Comparison of ENCODE assay signal across 8 cellular contexts in the genomic region with DNA sequence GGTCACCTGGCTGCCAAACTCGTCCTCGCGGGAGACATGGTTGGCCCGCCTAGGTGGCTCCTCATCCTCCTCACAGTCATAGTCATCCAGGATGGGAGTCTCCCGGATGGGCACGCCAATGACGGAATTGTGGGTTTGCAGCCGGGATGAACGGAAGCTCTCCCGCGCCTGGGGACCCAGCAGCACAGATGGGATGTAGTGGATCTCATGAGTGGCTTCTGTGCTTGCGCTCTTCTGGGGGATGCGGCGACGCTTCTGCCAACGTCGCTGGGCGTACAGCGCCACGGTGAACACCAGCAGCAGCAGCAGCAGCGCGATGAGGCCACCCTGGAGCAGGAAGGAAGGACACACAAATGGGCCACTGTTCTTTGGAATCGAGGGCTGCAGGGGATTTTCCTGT.
"Had no signal": no experiment of that assay in that cellular context is flagged by ENCODE, and none has a peak within 500 bp of the region (broad histone marks: within the 10 kb centered on the region; RNA-seq: fewer than 3 reads in every experiment).

No MANE protein-coding gene starts in this region.

- H3K9me3 ChIP-seq: HAP-1 had no signal

- H3K36me3 ChIP-seq: HAP-1 had no signal

- ATAC-seq: HCT116 had no signal

- H3K4me1 ChIP-seq: HAP-1 had no signal

- H2AFZ ChIP-seq: GM23248 had no signal

- H3K4me3 ChIP-seq: GM23248, HAP-1 had no signal

- DNase-seq: GM23248, GOT3, H7, HFFc6, IMR-90 had no signal

- H3K27ac ChIP-seq: GM23248, HL-60 had no signal
